In the genomic region with DNA sequence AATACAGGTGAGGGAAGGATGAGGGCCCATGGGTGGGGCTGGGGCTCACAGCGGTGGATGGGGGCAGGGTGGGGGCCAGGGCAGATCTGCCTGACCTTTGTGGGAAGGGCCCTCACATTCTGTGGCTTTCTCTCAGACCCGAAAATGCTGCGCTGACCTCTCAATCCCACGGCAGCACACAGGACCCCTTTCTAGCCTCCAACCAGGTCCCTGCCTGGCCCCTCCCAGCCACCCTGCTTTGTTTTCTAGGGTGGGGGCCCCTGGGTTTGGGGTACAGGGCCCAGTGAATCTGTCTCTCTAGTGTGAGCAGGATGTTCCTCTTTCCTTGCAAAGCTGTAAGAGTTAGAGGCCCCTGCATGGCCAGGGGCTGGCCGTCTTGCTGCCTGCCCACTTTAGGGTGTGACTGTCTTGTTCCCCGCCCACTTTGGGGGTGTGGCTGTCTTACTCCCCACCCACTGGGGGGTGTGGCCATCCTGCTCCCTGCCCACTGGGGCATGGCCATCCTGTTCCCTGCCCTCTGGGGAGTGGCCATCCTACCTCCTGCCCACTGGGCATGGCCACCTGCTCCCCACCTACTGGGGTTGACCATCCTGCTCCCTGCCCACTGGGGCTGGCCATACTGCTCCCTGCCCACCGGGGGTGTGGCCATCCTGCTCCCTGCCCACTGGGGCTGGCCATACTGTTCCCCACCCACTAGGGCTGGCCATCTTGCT, we compare ENCODE assay signal across 8 cellular contexts. TPM values are rescaled to one million over a fixed set of nuclear protein-coding genes. Genes with fewer than 3 reads are reported as not detected.
A peak's percentile ranks its signal among the peaks of the same experiment; 100 is the strongest.
DNase-seq lines count a peak whose midpoint lies in the region; ATAC-seq, FAIRE-seq and TF ChIP-seq lines count a peak whose summit lies in the region.
"Had no signal": no experiment of that assay in that cellular context is flagged by ENCODE, and none has a peak within 500 bp of the region (broad histone marks: within the 10 kb centered on the region; RNA-seq: fewer than 3 reads in every experiment).

No MANE protein-coding gene starts in this region.

- intact Hi-C loops in OCI-LY7 (cut with micrococcal nuclease; ENCODE audit: unreplicated experiment) (loop anchor here (10.0 kb wide), 1 partner anchor 133 kb away; no protein-coding TSS in a partner anchor), spleen (cut with DNase I; ENCODE audit: low total_unique reads) (no loop called here)

- H3K36me3 ChIP-seq in OCI-LY7 (ENCODE audit: insufficient read depth, low read length) (no peaks in the 10 kb centered on the region), spleen (peaks cover 0 to 93% (median 14%) of the 10 kb centered on the region in 6 donors)

- H3K79me2 ChIP-seq in OCI-LY7 (ENCODE audit: insufficient read depth, low read depth, low read length): no peaks in the 10 kb centered on the region

- WGBS in spleen, 5 donors: 67 to 88% (median 78%) methylated on average over 6 to 7 of the region's 7 CpGs

- H4K20me1 ChIP-seq in OCI-LY7 (ENCODE audit: insufficient read depth, low read length): no peaks in the 10 kb centered on the region

- no peak overlapping the region for H2AFZ ChIP-seq in OCI-LY7 (ENCODE audit: low read length)

- CTCF ChIA-PET in OCI-LY7 (lab: Charles Lee; ENCODE audit: unreplicated experiment): no interaction called here

- TF ChIP-seq POLR2A in spleen (IDR thresholded peaks at IDR 0.05): no peak

- H3K27me3 ChIP-seq in spleen (replicated peaks in 1 of 7): peaks cover 0 to 6% (median 0%) of the 10 kb centered on the region in 7 donors

- no peaks in the 10 kb centered on the region for H3K9me3 Mint-ChIP-seq in activated naive CD4-positive, alpha-beta T cell treated with anti-CD3 and anti-CD28 coated beads, Interleukin-2, amount 50 U/mL, for 72 hours
- H3K9me3 Mint-ChIP-seq in chondrocyte (ENCODE audit: low read depth): no peaks in the 10 kb centered on the region

- no peak overlapping the region for H3K4me3 Mint-ChIP-seq in chondrocyte (ENCODE audit: unreplicated experiment)

- no peak overlapping the region for H3K4me3 ChIP-seq in OCI-LY7 (ENCODE audit: low read depth, low read length, poor library complexity, severe bottlenecking)
- H3K4me3 ChIP-seq in spleen: no peak overlapping the region

- BruUV-seq in OCI-LY7 (replicated peaks; lab: Mats Ljungman, UMichigan): no TSS peak

- DNase-seq in GM19239 (ENCODE audit: insufficient read length, low spot score) (no peak), OCI-LY7 (ENCODE audit: low spot score) (peak; percentile 41), spleen (peak; percentile 88), globus pallidus (ENCODE audit: low spot score) (no peak), midbrain (lab: John Stamatoyannopoulos, UW) (no peak), chondrocyte (ENCODE audit: low spot score) (no peak)
- DNase-seq in activated naive CD4-positive, alpha-beta T cell treated with anti-CD3 and anti-CD28 coated beads, Interleukin-2, amount 50 U/mL, for 72 hours (ENCODE audit: low spot score in 2 of 2): peak in 1 of 2 donors; percentile 70

- TF ChIP-seq CTCF in OCI-LY7 (conservative IDR thresholded peaks at IDR 0.05; ENCODE audit: low read length) (no peak), spleen (IDR thresholded peaks at IDR 0.05 in 8 of 11, conservative IDR thresholded peaks at IDR 0.05 in 3 of 11) (no peak), chondrocyte (IDR thresholded peaks at IDR 0.05) (no peak)

- no peaks in the 10 kb centered on the region for H3K9me2 ChIP-seq in OCI-LY7 (ENCODE audit: insufficient read depth, low read length)

- H3K9me3 ChIP-seq in OCI-LY7 (ENCODE audit: low read length): no peaks in the 10 kb centered on the region
- no peaks in the 10 kb centered on the region for H3K9me3 ChIP-seq in spleen

- peaks cover 12% of the 10 kb centered on the region for H3K4me1 ChIP-seq in OCI-LY7 (ENCODE audit: insufficient read depth, low read length, poor library complexity, severe bottlenecking)
- H3K4me1 ChIP-seq in spleen: peaks cover 0 to 59% (median 30%) of the 10 kb centered on the region in 6 donors

- peak overlapping the region in 1 of 2 donors; percentile 84 for H3K27ac Mint-ChIP-seq in activated naive CD4-positive, alpha-beta T cell treated with anti-CD3 and anti-CD28 coated beads, Interleukin-2, amount 50 U/mL, for 72 hours
- H3K27ac Mint-ChIP-seq in chondrocyte (ENCODE audit: unreplicated experiment): no peak overlapping the region

- peak; percentile 21 for FAIRE-seq in GM19239 (lab: Jason Lieb, UNC)

- H3K36me3 Mint-ChIP-seq in activated naive CD4-positive, alpha-beta T cell treated with anti-CD3 and anti-CD28 coated beads, Interleukin-2, amount 50 U/mL, for 72 hours: peaks cover 14 to 24% of the 10 kb centered on the region in 2 donors
- no peaks in the 10 kb centered on the region for H3K36me3 Mint-ChIP-seq in chondrocyte (ENCODE audit: low read depth)

- POLR2A ChIA-PET in OCI-LY7 (lab: Charles Lee): no interaction called here

- peak; percentile 13 to 19 for ATAC-seq in activated naive CD4-positive, alpha-beta T cell treated with anti-CD3 and anti-CD28 coated beads, Interleukin-2, amount 50 U/mL, for 72 hours

- H3K4me1 Mint-ChIP-seq in chondrocyte (ENCODE audit: low read depth): no peaks in the 10 kb centered on the region

- no peak overlapping the region for H3K27ac ChIP-seq in OCI-LY7 (ENCODE audit: low read depth, low read length, poor library complexity, severe bottlenecking)
- peak overlapping the region in 3 of 8 donors; percentile 22 to 30 (median 28) for H3K27ac ChIP-seq in spleen

- H3K4me2 ChIP-seq in OCI-LY7 (ENCODE audit: low read length): no peak overlapping the region

- peaks cover 19% of the 10 kb centered on the region for H3K27me3 Mint-ChIP-seq in chondrocyte (ENCODE audit: low read depth)

RNA-seq across cellular contexts. Expression of gene PARVG, which starts 11.5 kb away (rescaled TPM):
- 0.28 and 0.85 TPM in 2 replicates for total RNA-seq in OCI-LY7 (2014; rRNA removed; shearing (Covaris generic))
- 7.7 and 8.6 TPM in 2 replicates for total RNA-seq in OCI-LY7 (2022)
- total RNA-seq in activated naive CD4-positive, alpha-beta T cell treated with anti-CD3 and anti-CD28 coated beads, Interleukin-2, amount 50 U/mL, for 72 hours: 10 to 100 TPM; 55.5 to 85.1 TPM
- 100 to 1,000 TPM; 129 to 226 (median 142) TPM for total RNA-seq in spleen
- polyA plus RNA-seq in spleen: 100 to 1,000 TPM; 118 to 214 (median 204) TPM
- 0.15 to 0.27 TPM in 2 of 3 replicates, not detected in the other for total RNA-seq in chondrocyte
- total RNA-seq: pulmonary artery endothelial cell had no signal

Comparison
In these comparisons a context has a peak if more than half of its experiments do, and no peak if none do; other contexts are left out.
1. DNase-seq: peak in OCI-LY7 (single experiment) and spleen (single experiment); none in GM19239 (single experiment), globus pallidus (single experiment), midbrain (single experiment) and chondrocyte (single experiment).
2. RNA of gene PARVG, which starts 11.5 kb away (total RNA-seq): 129 to 226 TPM in spleen and 55.5 to 85.1 TPM in activated naive CD4-positive, alpha-beta T cell treated with anti-CD3 and anti-CD28 coated beads, Interleukin-2, amount 50 U/mL, for 72 hours; 0.28 to 8.6 TPM in OCI-LY7 and 0.15 to 0.27 TPM in chondrocyte; every median in the first group is over 4 times any median in the second.